In genomic region chr4:73585345-73585744, GRCh38 we compare ENCODE assay signal across 21 cellular contexts. TPM values are rescaled to one million over a fixed set of nuclear protein-coding genes. Genes with fewer than 3 reads are reported as not detected.
"Had no signal": no experiment of that assay in that cellular context is flagged by ENCODE, and none has a peak within 500 bp of the region (broad histone marks: within the 10 kb centered on the region; RNA-seq: fewer than 3 reads in every experiment).

No MANE protein-coding gene starts in this region.

- H3K4me3 ChIP-seq: esophagus squamous epithelium, heart left ventricle, right atrium auricular region, sigmoid colon, stomach, thoracic aorta, transverse colon had no signal

- DNase-seq: effector memory CD4-positive, alpha-beta T cell; esophagus squamous epithelium; foreskin melanocyte; heart left ventricle; hippocampal formation; kidney glomerular epithelial cell; mammary epithelial cell; naive thymus-derived CD4-positive, alpha-beta T cell; sigmoid colon; small intestine; stimulated activated CD4-positive, alpha-beta T cell treated with anti-CD3 and anti-CD28 coated beads, Interleukin-12 subunit alpha, Interleukin-12 subunit beta, amount 100 ng/mL, for 4 hours; stimulated activated naive CD4-positive, alpha-beta T cell; stomach; substantia nigra; transverse colon had no signal

- ATAC-seq: heart left ventricle; naive thymus-derived CD4-positive, alpha-beta T cell had no signal

- H3K27ac ChIP-seq: esophagus squamous epithelium, heart left ventricle, right atrium auricular region, sigmoid colon, stomach, thoracic aorta, transverse colon had no signal

- H3K36me3 ChIP-seq: heart left ventricle, right atrium auricular region, sigmoid colon, thoracic aorta, transverse colon had no signal

- H3K9me3 ChIP-seq: esophagus squamous epithelium, heart left ventricle, right atrium auricular region, sigmoid colon, stomach, thoracic aorta, transverse colon had no signal

- H3K27me3 ChIP-seq: esophagus squamous epithelium, right atrium auricular region, sigmoid colon, stomach, transverse colon had no signal

- H3K4me1 ChIP-seq: heart left ventricle, right atrium auricular region had no signal

RNA-seq across cellular contexts. Expression of gene RASSF6, which starts 34.9 kb away (rescaled TPM):
- total RNA-seq: mesenteric fat pad, osteocyte, posterior vena cava, right atrium auricular region had no signal
- polyA plus RNA-seq: heart left ventricle, neural cell had no signal
